In genomic region chr7:13912740-13913320, GRCh38 we compare ENCODE assay signal across 17 cellular contexts.
"Had no signal": no experiment of that assay in that cellular context is flagged by ENCODE, and none has a peak within 500 bp of the region (broad histone marks: within the 10 kb centered on the region; RNA-seq: fewer than 3 reads in every experiment).

No MANE protein-coding gene starts in this region.

- DNase-seq: activated CD4-positive, alpha-beta T cell treated with anti-CD3 and anti-CD28 coated beads, Interleukin-2, amount 50 U/mL, for 4 hours; activated CD4-positive, CD25-positive, alpha-beta regulatory T cell treated with anti-CD3 and anti-CD28 coated beads, Interleukin-2, amount 50 U/mL, for 72 hours; activated naive CD4-positive, alpha-beta T cell treated with Interleukin-2 at 50 U/mL for 16 hours; hippocampal formation; kidney; mesenchymal stem cell; nucleus accumbens; posterior cingulate gyrus; stimulated activated CD4-positive, alpha-beta T cell treated with anti-CD3 and anti-CD28 coated beads, Interleukin-4, amount 100 ng/mL, for 24 hours; stimulated activated naive CD4-positive, alpha-beta T cell; substantia nigra; T1000 had no signal

- H3K4me1 ChIP-seq: ascending aorta, right atrium auricular region, tibial nerve, vagina had no signal

- H3K27me3 ChIP-seq: ascending aorta, right atrium auricular region, tibial nerve, vagina had no signal

- H3K4me3 ChIP-seq: ascending aorta, right atrium auricular region, skin epidermis, tibial nerve, vagina had no signal

- H3K36me3 ChIP-seq: ascending aorta, vagina had no signal

- H3K27ac ChIP-seq: ascending aorta, right atrium auricular region, tibial nerve, vagina had no signal

- H3K9me3 ChIP-seq: ascending aorta, right atrium auricular region, tibial nerve, vagina had no signal
